23 cellular contexts compared by ENCODE assay signal in the genomic region with DNA sequence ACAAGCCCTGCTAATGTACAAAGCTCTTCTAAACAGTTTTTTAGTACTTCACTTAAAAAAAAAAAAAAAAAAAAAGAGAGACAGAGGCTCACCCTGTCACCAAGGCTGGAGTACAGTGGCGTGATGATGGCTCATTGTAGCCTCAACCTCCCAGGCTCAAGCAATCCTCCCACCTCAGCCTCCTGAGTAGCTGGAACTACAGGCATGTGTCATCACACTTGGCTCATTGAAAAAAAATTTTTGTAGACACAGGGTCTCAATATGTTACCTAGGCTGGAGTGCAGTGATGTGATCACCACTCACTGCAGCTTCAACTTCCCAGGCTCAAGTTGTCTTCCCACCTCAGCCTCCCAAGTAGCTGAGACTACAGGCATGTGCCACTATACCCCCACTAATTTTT.
"Had no signal": no experiment of that assay in that cellular context is flagged by ENCODE, and none has a peak within 500 bp of the region (broad histone marks: within the 10 kb centered on the region; RNA-seq: fewer than 3 reads in every experiment).

No MANE protein-coding gene starts in this region.

- DNase-seq: colonic mucosa; effector CD8-positive, alpha-beta T cell; endodermal cell; foreskin fibroblast; gastrocnemius medialis; head of caudate nucleus; natural killer cell; occipital lobe; pancreas; right lobe of liver; small intestine; stimulated activated CD4-positive, alpha-beta T cell treated with anti-CD3 and anti-CD28 coated beads, Interleukin-15, amount 100 ng/mL, for 24 hours; stimulated activated CD4-positive, alpha-beta T cell treated with anti-CD3 and anti-CD28 coated beads, Interleukin-2, amount 100 ng/mL, for 48 hours; stimulated activated naive CD4-positive, alpha-beta T cell treated with Interleukin-2 at 50 U/mL for 16 hours; stomach; testis; upper lobe of right lung; uterus had no signal

- H3K9me3 ChIP-seq: colonic mucosa, gastrocnemius medialis, pancreas, right lobe of liver, stomach, testis, upper lobe of right lung had no signal

- H3K36me3 ChIP-seq: colonic mucosa, gastrocnemius medialis, right lobe of liver, tibial nerve, upper lobe of right lung, uterus had no signal

- H3K4me1 ChIP-seq: colonic mucosa, gastrocnemius medialis, pancreas, right lobe of liver, stomach, testis, upper lobe of right lung, uterus had no signal

- ATAC-seq: esophagus mucosa, gastrocnemius medialis, left lobe of liver, natural killer cell, pancreas, right lobe of liver, upper lobe of right lung had no signal

- H3K27ac ChIP-seq: colonic mucosa, epithelial cell of prostate, gastrocnemius medialis, pancreas, right lobe of liver, stomach, testis, tibial nerve, upper lobe of right lung, uterus had no signal

- H3K27me3 ChIP-seq: colonic mucosa, gastrocnemius medialis, pancreas, right lobe of liver, stomach, testis, tibial nerve, upper lobe of right lung, uterus had no signal

- H3K4me3 ChIP-seq: colonic mucosa, gastrocnemius medialis, lung, pancreas, right lobe of liver, stomach, testis, tibial nerve, upper lobe of right lung, uterus had no signal
